ENCODE assay signal across 15 cellular contexts in genomic region chr5:15694694-15695093, GRCh38.
DNase-seq lines count a peak whose midpoint lies in the region; ATAC-seq, FAIRE-seq and TF ChIP-seq lines count a peak whose summit lies in the region.
"Had no signal": no experiment of that assay in that cellular context is flagged by ENCODE, and none has a peak within 500 bp of the region (broad histone marks: within the 10 kb centered on the region; RNA-seq: fewer than 3 reads in every experiment).

No MANE protein-coding gene starts in this region.

- TF ChIP-seq CTCF in AG10803 (conservative IDR thresholded peaks at IDR 0.05; ENCODE audit: low read length) (no peak), psoas muscle (IDR thresholded peaks at IDR 0.05) (no peak)

- 29 to 42% (median 35%) methylated on average over 2 of the region's 2 CpGs for WGBS in psoas muscle, 3 donors

- intact Hi-C loops in left ventricle myocardium superior (cut with micrococcal nuclease), result no loop called here
- intact Hi-C loops in psoas muscle (cut with DNase I), result no loop called here

- H3K27me3 ChIP-seq in psoas muscle (ENCODE audit: insufficient read depth in 3 of 3, low read length in 2 of 3), result peaks cover 0 to 2% (median 0%) of the 10 kb centered on the region in 3 donors

- no peaks in the 10 kb centered on the region for H3K4me1 ChIP-seq in psoas muscle

- H3K36me3 ChIP-seq in psoas muscle (ENCODE audit: insufficient read depth in 1 of 2, low read depth in 1 of 2), result no peaks in the 10 kb centered on the region

- no peaks in the 10 kb centered on the region for H3K9me3 ChIP-seq in psoas muscle

- ATAC-seq in left ventricle myocardium superior (peak; percentile 60), psoas muscle (no peak), HG02588 (IDR thresholded peaks at IDR 0.05; ENCODE audit: unreplicated experiment) (no peak), HG03139 (IDR thresholded peaks at IDR 0.05; ENCODE audit: unreplicated experiment) (no peak)
- ATAC-seq: activated CD4-positive, alpha-beta T cell treated with anti-CD3 and anti-CD28 coated beads for 36 hours; activated T-cell treated with anti-CD3 and anti-CD28 coated beads, Interleukin-2, amount 50 U/mL, for 4 hours; T-cell had no signal

- H3K4me3 ChIP-seq in AG10803 (ENCODE audit: low read length), result no peak overlapping the region
- H3K4me3 ChIP-seq in psoas muscle, result no peak overlapping the region

- DNase-seq in AG10803 (ENCODE audit: low read depth) (peak; percentile 67), astrocyte of the hippocampus (ENCODE audit: low read depth, low spot score) (peak; percentile 18), left ventricle myocardium superior (no peak), psoas muscle (no peak), HTR-8/SVneo (ENCODE audit: insufficient read length, low spot score) (no peak), NCI-H345 treated with DMSO at 0.1 percent for 48 hours (lab: John Stamatoyannopoulos, UW; ENCODE audit: unreplicated experiment) (no peak)
- DNase-seq: activated CD4-positive, alpha-beta T cell treated with anti-CD3 and anti-CD28 coated beads for 36 hours; activated T-cell treated with anti-CD3 and anti-CD28 coated beads, Interleukin-2, amount 50 U/mL, for 4 hours; naive B cell; NCI-H1092 treated with DMSO at 0.1 percent for 48 hours; NCI-H2227 treated with DMSO at 0.1 percent for 48 hours; T-cell had no signal

- H3K27ac ChIP-seq in psoas muscle, result peak overlapping the region; percentile 44

- FAIRE-seq in HTR-8/SVneo (lab: Jason Lieb, UNC), result no peak
- FAIRE-seq: D721Med had no signal

Comparison
In these comparisons a context has a peak if more than half of its experiments do, and no peak if none do; other contexts are left out.
1. DNase-seq: peak in AG10803 (single experiment) and astrocyte of the hippocampus (single experiment); none in left ventricle myocardium superior (single experiment), psoas muscle (0 of 2), HTR-8/SVneo (single experiment) and NCI-H345 treated with DMSO at 0.1 percent for 48 hours (single experiment).